Comparison of ENCODE assay signal across 31 cellular contexts in genomic region chr1:53378061-53378460, GRCh38. TPM values are rescaled to one million over a fixed set of nuclear protein-coding genes. Genes with fewer than 3 reads are reported as not detected.
DNase-seq lines count a peak whose midpoint lies in the region; ATAC-seq and TF ChIP-seq lines count a peak whose summit lies in the region.
"Had no signal": no experiment of that assay in that cellular context is flagged by ENCODE, and none has a peak within 500 bp of the region (broad histone marks: within the 10 kb centered on the region; RNA-seq: fewer than 3 reads in every experiment).

No MANE protein-coding gene starts in this region.

- ATAC-seq in upper lobe of right lung: no peak
- ATAC-seq in SK-N-SH treated with all-trans-retinoic acid at 6 μM for 48 hours: no peak
- no peak for ATAC-seq in left lobe of liver
- ATAC-seq: activated CD4-positive, alpha-beta T cell treated with anti-CD3 and anti-CD28 coated beads for 36 hours; activated naive CD4-positive, alpha-beta T cell treated with anti-CD3 and anti-CD28 coated beads, Interleukin-2, amount 50 U/mL, for 72 hours; effector memory CD8-positive, alpha-beta T cell; pancreas; PC-3 had no signal

- H3K36me3 Mint-ChIP-seq in mesothelial cell of epicardium: no peaks in the 10 kb centered on the region
- H3K36me3 Mint-ChIP-seq: activated naive CD4-positive, alpha-beta T cell treated with anti-CD3 and anti-CD28 coated beads, Interleukin-2, amount 50 U/mL, for 72 hours; CD4-positive, alpha-beta memory T cell; immature natural killer cell; memory B cell had no signal

- no peaks in the 10 kb centered on the region for H3K9me3 Mint-ChIP-seq in mesothelial cell of epicardium
- H3K9me3 Mint-ChIP-seq: activated naive CD4-positive, alpha-beta T cell treated with anti-CD3 and anti-CD28 coated beads, Interleukin-2, amount 50 U/mL, for 72 hours; activated T-helper 1 cell treated with anti-CD3 and anti-CD28 coated beads, Interleukin-12 subunit alpha, Interleukin-12 subunit beta, Interleukin-2, Interleukin-4 antibody, amounts not matched to agents 30 ng/mL and 10 ng/mL and 1 ng/mL, durations not matched to agents 14 hours and 24 hours and 36 hours; CD4-positive, alpha-beta memory T cell; effector memory CD8-positive, alpha-beta T cell; memory B cell; stimulated activated naive CD8-positive, alpha-beta T cell treated with anti-CD3 and anti-CD28 coated beads, Interleukin-15, Interleukin-2, amounts not matched to agents 100 ng/mL and 50 ng/mL, for 24 hours had no signal

- no peak overlapping the region for H3K4me3 ChIP-seq in upper lobe of right lung
- H3K4me3 ChIP-seq: pancreas, smooth muscle cell had no signal

- no peaks in the 10 kb centered on the region for H3K9me3 ChIP-seq in upper lobe of right lung
- H3K9me3 ChIP-seq: pancreas had no signal

- H3K4me3 Mint-ChIP-seq in mesothelial cell of epicardium: no peak overlapping the region
- H3K4me3 Mint-ChIP-seq: activated CD4-positive, alpha-beta T cell treated with anti-CD3 and anti-CD28 coated beads for 36 hours; activated T-helper 1 cell treated with anti-CD3 and anti-CD28 coated beads, Interleukin-12 subunit alpha, Interleukin-12 subunit beta, Interleukin-2, Interleukin-4 antibody, amounts not matched to agents 30 ng/mL and 10 ng/mL and 1 ng/mL, durations not matched to agents 14 hours and 24 hours and 36 hours; CD4-positive, alpha-beta memory T cell; effector memory CD8-positive, alpha-beta T cell; immature natural killer cell; memory B cell; stimulated activated naive CD8-positive, alpha-beta T cell treated with anti-CD3 and anti-CD28 coated beads, Interleukin-15, Interleukin-2, amounts not matched to agents 100 ng/mL and 50 ng/mL, for 24 hours had no signal

- no peaks in the 10 kb centered on the region for H3K27me3 ChIP-seq in upper lobe of right lung
- H3K27me3 ChIP-seq: pancreas had no signal

- no peak overlapping the region for H3K27ac ChIP-seq in upper lobe of right lung
- H3K27ac ChIP-seq: KMS-11, pancreas had no signal

- H3K4me1 Mint-ChIP-seq in mesothelial cell of epicardium: peaks cover 30% of the 10 kb centered on the region
- H3K4me1 Mint-ChIP-seq: activated CD4-positive, alpha-beta T cell treated with anti-CD3 and anti-CD28 coated beads for 36 hours; immature natural killer cell; memory B cell had no signal

- peak; percentile 54 for DNase-seq in activated effector memory CD4-positive, alpha-beta T cell treated with anti-CD3 and anti-CD28 coated beads, Interleukin-2, amount 50 U/mL, for 16 hours
- no peak for DNase-seq in activated effector memory CD4-positive, alpha-beta T cell treated with Interleukin-2 at 50 U/mL for 16 hours
- peak; percentile 2 for DNase-seq in activated CD8-positive, alpha-beta memory T cell treated with anti-CD3 and anti-CD28 coated beads, Interleukin-2, amount 50 U/mL, for 4 hours
- DNase-seq in mesothelial cell of epicardium (ENCODE audit: low spot score in 2 of 2, unreplicated experiment in 2 of 2) (peak; percentile 6 to 12), upper lobe of right lung (peak; percentile 43), left lobe of liver (ENCODE audit: low spot score) (no peak)
- DNase-seq in central memory CD4-positive, alpha-beta T cell: no peak
- DNase-seq: activated CD4-positive, alpha-beta T cell treated with anti-CD3 and anti-CD28 coated beads for 36 hours; anterior cingulate cortex; CD4-positive, alpha-beta memory T cell; cortex of kidney; effector memory CD8-positive, alpha-beta T cell; EL; erythroblast; immature natural killer cell; MM.1S; NCI-H2029 treated with DMSO at 0.1 percent for 48 hours; NCI-H526; PC-3; retina; Right ventricle myocardium superior; stimulated activated CD4-positive, alpha-beta T cell treated with anti-CD3 and anti-CD28 coated beads, Interleukin-1b, Interleukin-23, amount 100 ng/mL, for 48 hours; T-helper 2 cell had no signal

- H3K4me1 ChIP-seq in upper lobe of right lung: no peaks in the 10 kb centered on the region
- H3K4me1 ChIP-seq: pancreas had no signal

- H3K36me3 ChIP-seq in upper lobe of right lung: no peaks in the 10 kb centered on the region
- H3K36me3 ChIP-seq: pancreas had no signal

- H3K27me3 Mint-ChIP-seq in mesothelial cell of epicardium (ENCODE audit: low read depth): peaks cover 19% of the 10 kb centered on the region
- H3K27me3 Mint-ChIP-seq: stimulated activated naive CD8-positive, alpha-beta T cell treated with anti-CD3 and anti-CD28 coated beads, Interleukin-15, Interleukin-2, amounts not matched to agents 100 ng/mL and 50 ng/mL, for 24 hours had no signal

- intact Hi-C loops in upper lobe of right lung (cut with DNase I): no loop called here

- TF ChIP-seq CTCF in mesothelial cell of epicardium (IDR thresholded peaks at IDR 0.05; ENCODE audit: unreplicated experiment) (no peak), upper lobe of right lung (IDR thresholded peaks at IDR 0.05) (no peak)

- no peak overlapping the region for H3K27ac Mint-ChIP-seq in mesothelial cell of epicardium
- H3K27ac Mint-ChIP-seq: activated CD4-positive, alpha-beta T cell treated with anti-CD3 and anti-CD28 coated beads for 36 hours; activated naive CD4-positive, alpha-beta T cell treated with anti-CD3 and anti-CD28 coated beads, Interleukin-2, amount 50 U/mL, for 72 hours; activated T-helper 1 cell treated with anti-CD3 and anti-CD28 coated beads, Interleukin-12 subunit alpha, Interleukin-12 subunit beta, Interleukin-2, Interleukin-4 antibody, amounts not matched to agents 30 ng/mL and 10 ng/mL and 1 ng/mL, durations not matched to agents 14 hours and 24 hours and 36 hours; CD4-positive, alpha-beta memory T cell; effector memory CD8-positive, alpha-beta T cell; immature natural killer cell; memory B cell; stimulated activated naive CD8-positive, alpha-beta T cell treated with anti-CD3 and anti-CD28 coated beads, Interleukin-15, Interleukin-2, amounts not matched to agents 100 ng/mL and 50 ng/mL, for 24 hours had no signal

TF ChIP-seq in SK-N-SH treated with all-trans-retinoic acid at 6 μM for 48 hours, 23 proteins besides CTCF, POLR2A, EP300 and RAD21 (continues in another document):
- no peak for TF ChIP-seq POU6F1 (CRISPR knock-in tag; IDR thresholded peaks at IDR 0.05; ENCODE audit: borderline replicate concordance, low read depth)
- TF ChIP-seq SNAI2 (CRISPR knock-in tag; IDR thresholded peaks at IDR 0.05): no peak
- TF ChIP-seq ZFP3 (CRISPR knock-in tag; IDR thresholded peaks at IDR 0.05): no peak
- TF ChIP-seq CSRNP3 (CRISPR knock-in tag; IDR thresholded peaks at IDR 0.05): no peak
- no peak for TF ChIP-seq PATZ1 (CRISPR knock-in tag; IDR thresholded peaks at IDR 0.05; ENCODE audit: borderline replicate concordance)
- no peak for TF ChIP-seq BACH2 (CRISPR knock-in tag; IDR thresholded peaks at IDR 0.05; ENCODE audit: borderline replicate concordance)

RNA-seq across cellular contexts. Expression of gene LRP8, which starts 50.2 kb away (rescaled TPM):
- total RNA-seq in mesothelial cell of epicardium (18.2 to 19.9 TPM (median 19.2 TPM) in 3 replicates), upper lobe of right lung (11.6 TPM), left lobe of liver (0.33 TPM)

Comparison
In these comparisons a context has a peak if more than half of its experiments do, and no peak if none do; other contexts are left out.
1. DNase-seq: peak in activated effector memory CD4-positive, alpha-beta T cell treated with anti-CD3 and anti-CD28 coated beads, Interleukin-2, amount 50 U/mL, for 16 hours (single experiment), activated CD8-positive, alpha-beta memory T cell treated with anti-CD3 and anti-CD28 coated beads, Interleukin-2, amount 50 U/mL, for 4 hours (single experiment), mesothelial cell of epicardium (2 of 2) and upper lobe of right lung (single experiment); none in activated effector memory CD4-positive, alpha-beta T cell treated with Interleukin-2 at 50 U/mL for 16 hours (single experiment), left lobe of liver (single experiment) and central memory CD4-positive, alpha-beta T cell (single experiment).